ENCODE assay signal across 42 cellular contexts in the genomic region with DNA sequence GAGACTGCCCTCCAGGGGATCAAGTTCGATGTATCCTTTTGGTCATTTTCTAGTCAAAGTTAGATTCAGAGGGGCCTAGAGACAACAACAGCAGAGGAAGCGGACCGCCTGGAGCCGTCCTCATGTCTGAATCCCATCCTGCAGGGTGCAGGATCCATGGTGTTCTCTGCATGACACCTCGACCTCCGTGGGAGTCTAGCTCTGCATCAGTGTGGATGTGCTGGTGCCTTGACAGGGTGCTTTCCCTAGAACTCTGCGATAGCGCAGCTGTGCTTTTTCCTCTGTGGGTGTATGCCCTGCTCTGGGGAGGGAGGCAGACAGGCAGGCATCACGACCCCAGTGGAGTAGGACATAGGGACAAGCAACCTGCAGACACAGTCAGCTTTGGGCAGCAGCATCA. TPM values are rescaled to one million over a fixed set of nuclear protein-coding genes. Genes with fewer than 3 reads are reported as not detected.
"Had no signal": no experiment of that assay in that cellular context is flagged by ENCODE, and none has a peak within 500 bp of the region (broad histone marks: within the 10 kb centered on the region; RNA-seq: fewer than 3 reads in every experiment).

No MANE protein-coding gene starts in this region.

- H3K36me3 Mint-ChIP-seq: activated CD4-positive, alpha-beta memory T cell treated with anti-CD3 and anti-CD28 coated beads for 36 hours; activated CD8-positive, alpha-beta memory T cell treated with anti-CD3 and anti-CD28 coated beads, Interleukin-2, amount 10 ng/mL, durations not matched to agents 7 days and 5 days; activated naive CD4-positive, alpha-beta T cell treated with anti-CD3 and anti-CD28 coated beads, Interleukin-2, amount 50 U/mL, for 24 hours; activated naive CD8-positive, alpha-beta T cell treated with anti-CD3 and anti-CD28 coated beads for 36 hours had no signal

- H3K36me3 ChIP-seq: cardiac muscle cell, colonic mucosa had no signal

- DNase-seq: activated CD4-positive, alpha-beta memory T cell treated with anti-CD3 and anti-CD28 coated beads for 36 hours; activated CD4-positive, alpha-beta T cell treated with anti-CD3 and anti-CD28 coated beads for 36 hours; activated CD4-positive, alpha-beta T cell treated with anti-CD3 and anti-CD28 coated beads, Interleukin-2, amount 10 ng/mL, durations not matched to agents 24 days and 14 days; activated CD4-positive, CD25-positive, alpha-beta regulatory T cell; activated CD4-positive, CD25-positive, alpha-beta regulatory T cell treated with anti-CD3 and anti-CD28 coated beads, Interleukin-2, amount 50 U/mL, for 72 hours; activated CD8-positive, alpha-beta memory T cell treated with anti-CD3 and anti-CD28 coated beads, Interleukin-2, amount 10 ng/mL, durations not matched to agents 7 days and 5 days; activated CD8-positive, alpha-beta memory T cell treated with anti-CD3 and anti-CD28 coated beads, Interleukin-2, amount 50 U/mL, for 4 hours; activated CD8-positive, alpha-beta T cell treated with anti-CD3 and anti-CD28 coated beads, Interleukin-2, amount 10 ng/mL, durations not matched to agents 7 days and 5 days; activated effector memory CD4-positive, alpha-beta T cell treated with anti-CD3 and anti-CD28 coated beads, Interleukin-2, amount 50 U/mL, for 16 hours; activated naive CD4-positive, alpha-beta T cell treated with anti-CD3 and anti-CD28 coated beads for 36 hours; activated naive CD8-positive, alpha-beta T cell treated with anti-CD3 and anti-CD28 coated beads for 36 hours; activated naive CD8-positive, alpha-beta T cell treated with anti-CD3 and anti-CD28 coated beads, Interleukin-2, amount 50 U/mL, for 24 hours; activated T-cell treated with anti-CD3 and anti-CD28 coated beads, Interleukin-2, amount 50 U/mL, for 1 hour; activated T-cell treated with anti-CD3 and anti-CD28 coated beads, Interleukin-2, amount 50 U/mL, for 48 hours; amygdala; aorta; body of pancreas; central memory CD4-positive, alpha-beta T cell; cerebellar nuclear complex; colonic mucosa; effector CD8-positive, alpha-beta T cell; esophagus squamous epithelium; foreskin melanocyte; T-helper 1 cell; T-helper 17 cell; T1000; WERI-Rb-1 had no signal

- H3K27me3 Mint-ChIP-seq: activated CD4-positive, alpha-beta memory T cell treated with anti-CD3 and anti-CD28 coated beads for 36 hours; activated CD4-positive, alpha-beta T cell treated with anti-CD3 and anti-CD28 coated beads for 36 hours; activated CD4-positive, alpha-beta T cell treated with anti-CD3 and anti-CD28 coated beads, Interleukin-2, amount 10 ng/mL, durations not matched to agents 24 days and 14 days; activated CD8-positive, alpha-beta memory T cell treated with anti-CD3 and anti-CD28 coated beads, Interleukin-2, amount 10 ng/mL, durations not matched to agents 7 days and 5 days; activated naive CD4-positive, alpha-beta T cell treated with anti-CD3 and anti-CD28 coated beads, Interleukin-2, amount 50 U/mL, for 24 hours; activated naive CD8-positive, alpha-beta T cell treated with anti-CD3 and anti-CD28 coated beads for 36 hours had no signal

- H3K27ac ChIP-seq: adrenal gland, body of pancreas, cardiac muscle cell, colonic mucosa, epithelial cell of prostate, WERI-Rb-1 had no signal

- H3K27ac Mint-ChIP-seq: activated CD4-positive, alpha-beta memory T cell treated with anti-CD3 and anti-CD28 coated beads for 36 hours; activated CD4-positive, alpha-beta T cell treated with anti-CD3 and anti-CD28 coated beads for 36 hours; activated CD4-positive, alpha-beta T cell treated with anti-CD3 and anti-CD28 coated beads, Interleukin-2, amount 10 ng/mL, durations not matched to agents 24 days and 14 days; activated CD8-positive, alpha-beta memory T cell treated with anti-CD3 and anti-CD28 coated beads, Interleukin-2, amount 10 ng/mL, durations not matched to agents 7 days and 5 days; activated CD8-positive, alpha-beta T cell treated with anti-CD3 and anti-CD28 coated beads, Interleukin-2, amount 10 ng/mL, durations not matched to agents 7 days and 5 days; activated naive CD4-positive, alpha-beta T cell treated with anti-CD3 and anti-CD28 coated beads for 36 hours; activated naive CD4-positive, alpha-beta T cell treated with anti-CD3 and anti-CD28 coated beads, Interleukin-2, amount 50 U/mL, for 24 hours; activated naive CD8-positive, alpha-beta T cell treated with anti-CD3 and anti-CD28 coated beads for 36 hours; activated naive CD8-positive, alpha-beta T cell treated with anti-CD3 and anti-CD28 coated beads, Interleukin-2, amount 50 U/mL, for 24 hours; activated T-helper 1 cell treated with anti-CD3 and anti-CD28 coated beads, Interleukin-12 subunit alpha, Interleukin-12 subunit beta, Interleukin-2, Interleukin-4 antibody, amounts not matched to agents 30 ng/mL and 10 ng/mL and 1 ng/mL, durations not matched to agents 14 hours and 24 hours and 36 hours; activated T-helper 2 cell treated with anti-CD3 and anti-CD28 coated beads, Interferon-gamma antibody, Interleukin-2, Interleukin-4, amounts not matched to agents 10 μg/mL and 5 μg/mL and 100 μg/mL, durations not matched to agents 14 hours and 24 hours and 36 hours; T-helper 17 cell; T-helper 2 cell treated with Interferon-gamma antibody and Interleukin-4, amounts not matched to agents 5 μg/mL and 100 μg/mL, for 36 hours had no signal

- H3K4me1 Mint-ChIP-seq: activated CD8-positive, alpha-beta memory T cell treated with anti-CD3 and anti-CD28 coated beads, Interleukin-2, amount 10 ng/mL, durations not matched to agents 7 days and 5 days; activated naive CD4-positive, alpha-beta T cell treated with anti-CD3 and anti-CD28 coated beads, Interleukin-2, amount 50 U/mL, for 24 hours; activated naive CD8-positive, alpha-beta T cell treated with anti-CD3 and anti-CD28 coated beads for 36 hours had no signal

- H3K9me3 ChIP-seq: adrenal gland, body of pancreas, colonic mucosa, esophagus squamous epithelium, gastroesophageal sphincter had no signal

- H3K9me3 Mint-ChIP-seq: activated CD4-positive, alpha-beta memory T cell treated with anti-CD3 and anti-CD28 coated beads for 36 hours; activated CD4-positive, alpha-beta T cell treated with anti-CD3 and anti-CD28 coated beads, Interleukin-2, amount 10 ng/mL, durations not matched to agents 24 days and 14 days; activated naive CD4-positive, alpha-beta T cell treated with anti-CD3 and anti-CD28 coated beads for 36 hours; activated naive CD4-positive, alpha-beta T cell treated with anti-CD3 and anti-CD28 coated beads, Interleukin-2, amount 50 U/mL, for 24 hours; activated naive CD8-positive, alpha-beta T cell treated with anti-CD3 and anti-CD28 coated beads for 36 hours; activated naive CD8-positive, alpha-beta T cell treated with anti-CD3 and anti-CD28 coated beads, Interleukin-2, amount 50 U/mL, for 24 hours; activated T-helper 1 cell treated with anti-CD3 and anti-CD28 coated beads, Interleukin-12 subunit alpha, Interleukin-12 subunit beta, Interleukin-2, Interleukin-4 antibody, amounts not matched to agents 30 ng/mL and 10 ng/mL and 1 ng/mL, durations not matched to agents 14 hours and 24 hours and 36 hours; activated T-helper 2 cell treated with anti-CD3 and anti-CD28 coated beads, Interferon-gamma antibody, Interleukin-2, Interleukin-4, amounts not matched to agents 10 μg/mL and 5 μg/mL and 100 μg/mL, durations not matched to agents 14 hours and 24 hours and 36 hours; T-helper 2 cell treated with Interferon-gamma antibody and Interleukin-4, amounts not matched to agents 5 μg/mL and 100 μg/mL, for 36 hours had no signal

- H3K4me3 Mint-ChIP-seq: activated CD4-positive, alpha-beta memory T cell treated with anti-CD3 and anti-CD28 coated beads for 36 hours; activated CD4-positive, alpha-beta T cell treated with anti-CD3 and anti-CD28 coated beads for 36 hours; activated CD4-positive, alpha-beta T cell treated with anti-CD3 and anti-CD28 coated beads, Interleukin-2, amount 10 ng/mL, durations not matched to agents 24 days and 14 days; activated CD8-positive, alpha-beta memory T cell treated with anti-CD3 and anti-CD28 coated beads, Interleukin-2, amount 10 ng/mL, durations not matched to agents 7 days and 5 days; activated CD8-positive, alpha-beta T cell treated with anti-CD3 and anti-CD28 coated beads, Interleukin-2, amount 10 ng/mL, durations not matched to agents 7 days and 5 days; activated naive CD4-positive, alpha-beta T cell treated with anti-CD3 and anti-CD28 coated beads for 36 hours; activated naive CD4-positive, alpha-beta T cell treated with anti-CD3 and anti-CD28 coated beads, Interleukin-2, amount 50 U/mL, for 24 hours; activated naive CD8-positive, alpha-beta T cell treated with anti-CD3 and anti-CD28 coated beads for 36 hours; activated naive CD8-positive, alpha-beta T cell treated with anti-CD3 and anti-CD28 coated beads, Interleukin-2, amount 50 U/mL, for 24 hours; activated T-helper 1 cell treated with anti-CD3 and anti-CD28 coated beads, Interleukin-12 subunit alpha, Interleukin-12 subunit beta, Interleukin-2, Interleukin-4 antibody, amounts not matched to agents 30 ng/mL and 10 ng/mL and 1 ng/mL, durations not matched to agents 14 hours and 24 hours and 36 hours; T-helper 17 cell; T-helper 2 cell treated with Interferon-gamma antibody and Interleukin-4, amounts not matched to agents 5 μg/mL and 100 μg/mL, for 36 hours had no signal

- H3K4me1 ChIP-seq: colonic mucosa had no signal

- H3K27me3 ChIP-seq: adrenal gland, body of pancreas, cardiac muscle cell, colonic mucosa, esophagus squamous epithelium, gastroesophageal sphincter had no signal

- FAIRE-seq: endometrium, endothelial cell of umbilical vein had no signal

- ATAC-seq: activated CD4-positive, alpha-beta T cell treated with anti-CD3 and anti-CD28 coated beads for 36 hours; activated CD8-positive, alpha-beta memory T cell treated with anti-CD3 and anti-CD28 coated beads, Interleukin-2, amount 10 ng/mL, durations not matched to agents 7 days and 5 days; activated CD8-positive, alpha-beta T cell treated with anti-CD3 and anti-CD28 coated beads, Interleukin-2, amount 10 ng/mL, durations not matched to agents 7 days and 5 days; activated naive CD8-positive, alpha-beta T cell treated with anti-CD3 and anti-CD28 coated beads, Interleukin-2, amount 50 U/mL, for 24 hours; body of pancreas; gastroesophageal sphincter; T-helper 17 cell had no signal

- H3K4me3 ChIP-seq: adrenal gland, body of pancreas, cardiac muscle cell, colonic mucosa, esophagus squamous epithelium, gastroesophageal sphincter had no signal

RNA-seq across cellular contexts. Expression of gene A3GALT2, which starts 48.2 kb away (rescaled TPM):
- total RNA-seq: activated CD4-positive, alpha-beta memory T cell treated with anti-CD3 and anti-CD28 coated beads for 36 hours; activated CD4-positive, alpha-beta T cell treated with anti-CD3 and anti-CD28 coated beads for 36 hours; activated CD4-positive, alpha-beta T cell treated with anti-CD3 and anti-CD28 coated beads, Interleukin-2, amount 10 ng/mL, durations not matched to agents 24 days and 14 days; activated CD8-positive, alpha-beta memory T cell treated with anti-CD3 and anti-CD28 coated beads for 36 hours; activated CD8-positive, alpha-beta memory T cell treated with anti-CD3 and anti-CD28 coated beads, Interleukin-2, amount 10 ng/mL, durations not matched to agents 7 days and 5 days; activated CD8-positive, alpha-beta T cell treated with anti-CD3 and anti-CD28 coated beads, Interleukin-2, amount 10 ng/mL, durations not matched to agents 7 days and 5 days; activated naive CD4-positive, alpha-beta T cell treated with anti-CD3 and anti-CD28 coated beads for 36 hours; activated naive CD8-positive, alpha-beta T cell treated with anti-CD3 and anti-CD28 coated beads for 36 hours; activated T-helper 1 cell treated with anti-CD3 and anti-CD28 coated beads, Interleukin-12 subunit alpha, Interleukin-12 subunit beta, Interleukin-2, Interleukin-4 antibody, amounts not matched to agents 30 ng/mL and 10 ng/mL and 1 ng/mL, durations not matched to agents 14 hours and 24 hours and 36 hours; activated T-helper 2 cell treated with anti-CD3 and anti-CD28 coated beads, Interferon-gamma antibody, Interleukin-2, Interleukin-4, amounts not matched to agents 10 μg/mL and 5 μg/mL and 100 μg/mL, durations not matched to agents 14 hours and 24 hours and 36 hours; body of pancreas; cardiac muscle cell; colonic mucosa; dermis microvascular lymphatic vessel endothelial cell; endothelial cell of umbilical vein; esophagus squamous epithelium; fibroblast of lung; fibroblast of villous mesenchyme; glomerular endothelial cell had no signal
- polyA plus RNA-seq: aorta, endothelial cell of umbilical vein, fibroblast of lung had no signal
